ENCODE assay signal across 7 cellular contexts in genomic region chr21:43108177-43108576, GRCh38. TPM values are rescaled to one million over a fixed set of nuclear protein-coding genes. Genes with fewer than 3 reads are reported as not detected.
DNase-seq lines count a peak whose midpoint lies in the region; ATAC-seq, FAIRE-seq and TF ChIP-seq lines count a peak whose summit lies in the region.
"Not testable (repeated sequence)": the region's sequence is repeated elsewhere in the genome, so short reads cannot be mapped to it uniquely, and the experiment has no call there.

No MANE protein-coding gene starts in this region.

- not testable (repeated sequence) for TF ChIP-seq EP300 in K562 (IDR thresholded peaks at IDR 0.05; ENCODE audit: low read length); HepG2 (IDR thresholded peaks at IDR 0.05; ENCODE audit: low read depth in 2 of 2, low read length in 2 of 2); HepG2 (CRISPR knock-in tag; IDR thresholded peaks at IDR 0.05; ENCODE audit: borderline replicate concordance)

- H3K9me3 Mint-ChIP-seq in activated T-cell treated with anti-CD3 and anti-CD28 coated beads, Interleukin-2, amount 50 U/mL, for 72 hours, result not testable (repeated sequence)

- H3K9me1 ChIP-seq in K562 (ENCODE audit: control insufficient read depth, insufficient read depth, low read length), result not testable (repeated sequence)

- not testable (repeated sequence) for H2AFZ ChIP-seq in DND-41 (ENCODE audit: low read depth, low read length); K562 (ENCODE audit: low read depth, low read length); HepG2 (ENCODE audit: low read length)

- TF ChIP-seq RAD21 in K562 (CRISPR knock-in tag; conservative IDR thresholded peaks at IDR 0.05 in 1 of 2, IDR thresholded peaks at IDR 0.05 in 1 of 2); HepG2 (CRISPR knock-in tag; IDR thresholded peaks at IDR 0.05): not testable (repeated sequence)

- DNase-seq in DND-41; RWPE2 (ENCODE audit: low spot score); activated T-cell treated with anti-CD3 and anti-CD28 coated beads, Interleukin-2, amount 50 U/mL, for 72 hours; K562 (ENCODE audit: extremely low read depth in 1 of 4, low spot score in 3 of 4); left ventricle myocardium superior; HepG2 (ENCODE audit: low spot score): not testable (repeated sequence)

- H3K27ac ChIP-seq in DND-41 (ENCODE audit: low read length); RWPE2 (ENCODE audit: poor library complexity, severe bottlenecking); K562 (ENCODE audit: extremely low read depth, low read depth, low read length); HepG2 (ENCODE audit: extremely low read length, insufficient read depth, low read length): not testable (repeated sequence)

- H3K36me3 ChIP-seq in DND-41 (ENCODE audit: insufficient read depth, low read length); RWPE2 (ENCODE audit: low read depth); K562 (ENCODE audit: control insufficient read depth, insufficient read depth, low read length); HepG2 (replicated peaks in 1 of 2; ENCODE audit: control insufficient read depth in 1 of 2, insufficient read depth in 2 of 2, low read length in 2 of 2): not testable (repeated sequence)

- intact Hi-C loops in K562 (cut with micrococcal nuclease); left ventricle myocardium superior (cut with micrococcal nuclease); HepG2 (cut with micrococcal nuclease; ENCODE audit: unreplicated experiment): not testable (repeated sequence)

- H3K36me3 Mint-ChIP-seq in activated T-cell treated with anti-CD3 and anti-CD28 coated beads, Interleukin-2, amount 50 U/mL, for 72 hours (ENCODE audit: insufficient read depth in 2 of 2), result not testable (repeated sequence)

- not testable (repeated sequence) for H3K27me3 Mint-ChIP-seq in activated T-cell treated with anti-CD3 and anti-CD28 coated beads, Interleukin-2, amount 50 U/mL, for 72 hours (ENCODE audit: low read depth)

- POLR2A ChIA-PET in K562 (lab: Yijun Ruan, JAX); HepG2 (lab: Yijun Ruan, JAX): not testable (repeated sequence)

- H3K4me3 ChIP-seq in DND-41 (ENCODE audit: low read depth in 1 of 2, low read length in 2 of 2); RWPE2 (ENCODE audit: severe bottlenecking); K562; HepG2 (replicated peaks in 1 of 3; ENCODE audit: insufficient read depth in 1 of 3, low read depth in 2 of 3, low read length in 3 of 3): not testable (repeated sequence)

- not testable (repeated sequence) for H3K27ac Mint-ChIP-seq in activated T-cell treated with anti-CD3 and anti-CD28 coated beads, Interleukin-2, amount 50 U/mL, for 72 hours

- H3K27me3 ChIP-seq in DND-41 (ENCODE audit: insufficient read depth, low read length, poor library complexity); RWPE2 (ENCODE audit: insufficient read depth, poor library complexity, severe bottlenecking); K562 (ENCODE audit: control insufficient read depth in 2 of 2, insufficient read depth in 2 of 2, low read length in 2 of 2); HepG2 (ENCODE audit: control insufficient read depth in 1 of 2, insufficient read depth in 2 of 2, low read length in 2 of 2): not testable (repeated sequence)

- H3K9ac ChIP-seq in DND-41 (ENCODE audit: low read depth, low read length); K562 (ENCODE audit: insufficient read depth in 1 of 2, low read depth in 2 of 2, low read length in 2 of 2); HepG2 (ENCODE audit: insufficient read depth, low read depth, low read length): not testable (repeated sequence)

- H4K20me1 ChIP-seq in DND-41 (ENCODE audit: insufficient read depth, low read length); K562 (replicated peaks; ENCODE audit: control insufficient read depth, insufficient read depth, low read length); HepG2 (ENCODE audit: insufficient read depth, low read length): not testable (repeated sequence)

- in situ Hi-C loops in K562 (cut with MboI), result loop anchor here (25.0 kb wide), 1 partner anchor 196 kb away; no protein-coding TSS in a partner anchor
- in situ Hi-C loops in HepG2 (cut with HindIII; ENCODE audit: extremely low pct_ligation_motif_present, low pct_unique_long_range_greater_than_20kb), result not testable (repeated sequence)

- H3K79me2 ChIP-seq in DND-41 (ENCODE audit: insufficient read depth, low read length); K562 (ENCODE audit: control insufficient read depth, insufficient read depth, low read length); HepG2 (ENCODE audit: insufficient read depth, low read length): not testable (repeated sequence)

- H3K4me1 Mint-ChIP-seq in activated T-cell treated with anti-CD3 and anti-CD28 coated beads, Interleukin-2, amount 50 U/mL, for 72 hours (ENCODE audit: low read depth), result not testable (repeated sequence)

- TSS peak; percentile 81 for BruUV-seq in K562 (replicated peaks; lab: Mats Ljungman, UMichigan)
- not testable (repeated sequence) for BruUV-seq in HepG2 (replicated peaks; lab: Mats Ljungman, UMichigan)

- not testable (repeated sequence) for TF ChIP-seq CTCF in DND-41 (IDR thresholded peaks at IDR 0.05; ENCODE audit: borderline replicate concordance, extremely low read depth, low read length, poor library complexity, severe bottlenecking); RWPE2 (IDR thresholded peaks at IDR 0.05; ENCODE audit: poor library complexity, severe bottlenecking); K562 (IDR thresholded peaks at IDR 0.05 in 2 of 3, conservative IDR thresholded peaks at IDR 0.05 in 1 of 3; ENCODE audit: insufficient read depth in 2 of 3, low read depth in 1 of 3, low read length in 3 of 3); HepG2 (CRISPR knock-in tag; IDR thresholded peaks at IDR 0.05)

- not testable (repeated sequence) for H3K4me1 ChIP-seq in DND-41 (ENCODE audit: insufficient read depth, low read length); RWPE2 (ENCODE audit: insufficient read depth, poor library complexity, severe bottlenecking); K562 (replicated peaks in 1 of 2; ENCODE audit: control insufficient read depth in 2 of 2, insufficient read depth in 2 of 2, low read length in 2 of 2); HepG2 (ENCODE audit: insufficient read depth, low read length)

- CTCF ChIA-PET in K562 (lab: Yijun Ruan, JAX; ENCODE audit: low intra/inter-chr PET ratio); HepG2 (lab: Yijun Ruan, JAX; ENCODE audit: low intra/inter-chr PET ratio, low total read pairs): not testable (repeated sequence)

- not testable (repeated sequence) for H3K4me2 ChIP-seq in DND-41 (ENCODE audit: insufficient read depth, low read length); K562 (ENCODE audit: insufficient read depth, low read length); HepG2 (ENCODE audit: low read depth, low read length)

- not testable (repeated sequence) for H3K4me3 Mint-ChIP-seq in activated T-cell treated with anti-CD3 and anti-CD28 coated beads, Interleukin-2, amount 50 U/mL, for 72 hours

- not testable (repeated sequence) for TF ChIP-seq POLR2A in K562 (conservative IDR thresholded peaks at IDR 0.05); HepG2 (IDR thresholded peaks at IDR 0.05; ENCODE audit: insufficient read depth in 1 of 2, low read depth in 2 of 2, low read length in 2 of 2)

- peak; percentile 5; the same call in 1 of the 3 replicates for ATAC-seq in DND-41 (ENCODE audit: insufficient read depth, low read depth)
- ATAC-seq in HG03439 (IDR thresholded peaks at IDR 0.05; ENCODE audit: unreplicated experiment), result peak; percentile 12
- peak; percentile 17; the same call in 1 of the 3 replicates for ATAC-seq in RWPE2 (ENCODE audit: low read depth)
- peak; percentile 14 to 22 for ATAC-seq in activated T-cell treated with anti-CD3 and anti-CD28 coated beads, Interleukin-2, amount 50 U/mL, for 72 hours (replicated peaks in 1 of 2)
- peak; percentile 70 for ATAC-seq in K562
- peak; percentile 24 for ATAC-seq in left ventricle myocardium superior
- peak; percentile 91 for ATAC-seq in HepG2

- FAIRE-seq in K562 (lab: Jason Lieb, UNC), result not testable (repeated sequence)
- FAIRE-seq in HepG2 (lab: Jason Lieb, UNC), result peak; percentile 39

- WGBS in K562 (ENCODE audit: insufficient coverage, low coverage, missing lambda C conversion rate), result no CpG with 5 or more reads among the region's 17 CpGs
- WGBS in HepG2 (ENCODE audit: low lambda C conversion rate), result no CpG with 5 or more reads among the region's 17 CpGs

- not testable (repeated sequence) for H3K9me3 ChIP-seq in DND-41 (ENCODE audit: insufficient read depth, low read length, severe bottlenecking); RWPE2 (ENCODE audit: severe bottlenecking); K562 (replicated peaks; ENCODE audit: control insufficient read depth, insufficient read depth, low read depth, low read length); HepG2 (ENCODE audit: low read length)

RNA-seq across cellular contexts. Expression of gene U2AF1, which starts 0.8 kb away (rescaled TPM):
- total RNA-seq in activated T-cell treated with anti-CD3 and anti-CD28 coated beads, Interleukin-2, amount 50 U/mL, for 72 hours, result 10 to 100 TPM; 36.7 to 73.4 TPM
- 93.3 and 227 TPM in 2 replicates for total RNA-seq in K562 (2011; cell fraction: chromatin; rRNA removed; ENCODE audit: low replicate concordance)
- total RNA-seq in K562 (2011; cell fraction: nucleolus; rRNA removed), result 57.0 and 64.3 TPM in 2 replicates
- total RNA-seq in K562 (2011; cell fraction: nucleoplasm; rRNA removed), result 127 and 246 TPM in 2 replicates
- total RNA-seq in K562 (2014; rRNA removed), result 60.1 and 95.6 TPM in 2 replicates
- 36.3 and 47.7 TPM in 2 replicates for total RNA-seq in K562 (2014; rRNA removed; fragmentation: Illumina TruSeq; extraction: Trizol)
- 43.9 and 44.9 TPM in 2 replicates for total RNA-seq in K562 (2015; rRNA removed; fragmentation: Illumina TruSeq; extraction: Trizol)
- 27.2 and 29.6 TPM in 2 replicates for total RNA-seq in K562 (2021)
- 27.5 and 30.9 TPM in 2 replicates for polyA plus RNA-seq in K562 (2011; rRNA removed)
- polyA plus RNA-seq in K562 (2011; cell fraction: cytosol; rRNA removed), result 68.1 and 141 TPM in 2 replicates
- polyA plus RNA-seq in K562 (2011; cell fraction: nucleus; rRNA removed), result 91.0 and 91.7 TPM in 2 replicates
- polyA plus RNA-seq in K562 (2012), result 114 and 185 TPM in 2 replicates
- 194 and 205 TPM in 2 replicates for polyA plus RNA-seq in K562 (2014; fragmentation: Illumina TruSeq; extraction: Trizol)
- 10 to 100 TPM; 87.0 to 88.1 TPM for polyA plus RNA-seq in K562 (2014; fragmentation: Nextera tagmentation; extraction: Ambion mirVana)
- 173 and 213 TPM in 2 replicates for polyA plus RNA-seq in K562 (2014; rRNA removed)
- polyA minus RNA-seq in K562 (2011; rRNA and poly(A)+ RNA removed), result 57.0 and 63.3 TPM in 2 replicates
- 7.6 and 12.4 TPM in 2 replicates for polyA minus RNA-seq in K562 (2011; cell fraction: cytosol; rRNA and poly(A)+ RNA removed)
- polyA minus RNA-seq in K562 (2011; cell fraction: nucleus; rRNA and poly(A)+ RNA removed), result 51.2 and 97.9 TPM in 2 replicates
- total RNA-seq in left ventricle myocardium superior, result 15.8 TPM
- 21.2 and 28.6 TPM in 2 replicates for total RNA-seq in HepG2 (2016; rRNA removed; fragmentation: Illumina TruSeq; extraction: Trizol)
- total RNA-seq in HepG2 (2016; cell fraction: cytosol; rRNA removed; fragmentation: Illumina TruSeq; extraction: Trizol; ENCODE audit: low read depth), result 7.4 and 10.8 TPM in 2 replicates
- 15.8 and 25.5 TPM in 2 replicates for total RNA-seq in HepG2 (2016; cell fraction: insoluble cytoplasmic fraction; rRNA removed; fragmentation: Illumina TruSeq; extraction: Trizol)
- total RNA-seq in HepG2 (2016; cell fraction: membrane; rRNA removed; fragmentation: Illumina TruSeq; extraction: Trizol), result 10.4 and 13.6 TPM in 2 replicates
- total RNA-seq in HepG2 (2016; cell fraction: nucleus; rRNA removed; fragmentation: Illumina TruSeq; extraction: Trizol), result 32.7 and 42.6 TPM in 2 replicates
- polyA plus RNA-seq in HepG2 (2011; rRNA removed), result 26.8 and 27.4 TPM in 2 replicates
- 38.0 and 44.6 TPM in 2 replicates for polyA plus RNA-seq in HepG2 (2011; cell fraction: cytosol; rRNA removed)
- polyA plus RNA-seq in HepG2 (2011; cell fraction: nucleus; rRNA removed), result 46.3 and 54.0 TPM in 2 replicates
- polyA plus RNA-seq in HepG2 (2012), result 11.6 and 48.1 TPM in 2 replicates
- 17.8 TPM in 2 replicates for polyA plus RNA-seq in HepG2 (2016; cell fraction: cytosol; fragmentation: Illumina TruSeq; extraction: Trizol; ENCODE audit: low read depth)
- polyA plus RNA-seq in HepG2 (2016; cell fraction: insoluble cytoplasmic fraction; fragmentation: Illumina TruSeq; extraction: Trizol; ENCODE audit: low read depth), result 210 and 242 TPM in 2 replicates
- 21.2 and 34.0 TPM in 2 replicates for polyA plus RNA-seq in HepG2 (2016; cell fraction: membrane; fragmentation: Illumina TruSeq; extraction: Trizol; ENCODE audit: low read depth)
- 92.4 and 139 TPM in 2 replicates for polyA plus RNA-seq in HepG2 (2016; cell fraction: nucleus; fragmentation: Illumina TruSeq; extraction: Trizol; ENCODE audit: insufficient read depth, low read depth)
- 17.9 and 41.1 TPM in 2 replicates for polyA minus RNA-seq in HepG2 (2011; rRNA and poly(A)+ RNA removed; ENCODE audit: low replicate concordance)
- polyA minus RNA-seq in HepG2 (2011; cell fraction: cytosol; rRNA and poly(A)+ RNA removed), result 8.5 and 9.2 TPM in 2 replicates
- 69.9 and 74.8 TPM in 2 replicates for polyA minus RNA-seq in HepG2 (2011; cell fraction: nucleus; rRNA and poly(A)+ RNA removed)

RNA-seq across cellular contexts. Expression of gene CBS, which starts 32.5 kb away (rescaled TPM):
- 100 to 1,000 TPM in 1 of 2 donors, 10 to 100 TPM in 1; 89.1 to 130 TPM for total RNA-seq in activated T-cell treated with anti-CD3 and anti-CD28 coated beads, Interleukin-2, amount 50 U/mL, for 72 hours
- 790 and 1,561 TPM in 2 replicates for total RNA-seq in K562 (2011; cell fraction: chromatin; rRNA removed; ENCODE audit: low replicate concordance)
- 789 and 809 TPM in 2 replicates for total RNA-seq in K562 (2011; cell fraction: nucleolus; rRNA removed)
- 557 and 648 TPM in 2 replicates for total RNA-seq in K562 (2011; cell fraction: nucleoplasm; rRNA removed)
- 248 and 305 TPM in 2 replicates for total RNA-seq in K562 (2014; rRNA removed)
- total RNA-seq in K562 (2014; rRNA removed; fragmentation: Illumina TruSeq; extraction: Trizol), result 61.3 and 76.2 TPM in 2 replicates
- 95.1 and 105 TPM in 2 replicates for total RNA-seq in K562 (2015; rRNA removed; fragmentation: Illumina TruSeq; extraction: Trizol)
- total RNA-seq in K562 (2021), result 364 and 419 TPM in 2 replicates
- 152 and 199 TPM in 2 replicates for polyA plus RNA-seq in K562 (2011; rRNA removed)
- 85.9 and 97.4 TPM in 2 replicates for polyA plus RNA-seq in K562 (2011; cell fraction: cytosol; rRNA removed)
- polyA plus RNA-seq in K562 (2011; cell fraction: nucleus; rRNA removed), result 1,179 and 1,399 TPM in 2 replicates
- polyA plus RNA-seq in K562 (2012), result 209 and 400 TPM in 2 replicates
- polyA plus RNA-seq in K562 (2014; fragmentation: Illumina TruSeq; extraction: Trizol), result 165 and 263 TPM in 2 replicates
- polyA plus RNA-seq in K562 (2014; fragmentation: Nextera tagmentation; extraction: Ambion mirVana), result 1 to 10 TPM; 4.6 to 9.0 TPM
- polyA plus RNA-seq in K562 (2014; rRNA removed), result 382 and 472 TPM in 2 replicates
- polyA minus RNA-seq in K562 (2011; rRNA and poly(A)+ RNA removed), result 69.7 and 88.6 TPM in 2 replicates
- 64.9 and 69.5 TPM in 2 replicates for polyA minus RNA-seq in K562 (2011; cell fraction: cytosol; rRNA and poly(A)+ RNA removed)
- polyA minus RNA-seq in K562 (2011; cell fraction: nucleus; rRNA and poly(A)+ RNA removed), result 257 and 271 TPM in 2 replicates
- total RNA-seq in left ventricle myocardium superior, result 4.8 TPM
- total RNA-seq in HepG2 (2016; rRNA removed; fragmentation: Illumina TruSeq; extraction: Trizol), result 43.5 and 64.7 TPM in 2 replicates
- 7.0 and 10.7 TPM in 2 replicates for total RNA-seq in HepG2 (2016; cell fraction: cytosol; rRNA removed; fragmentation: Illumina TruSeq; extraction: Trizol; ENCODE audit: low read depth)
- 39.6 and 65.0 TPM in 2 replicates for total RNA-seq in HepG2 (2016; cell fraction: insoluble cytoplasmic fraction; rRNA removed; fragmentation: Illumina TruSeq; extraction: Trizol)
- 15.5 and 17.5 TPM in 2 replicates for total RNA-seq in HepG2 (2016; cell fraction: membrane; rRNA removed; fragmentation: Illumina TruSeq; extraction: Trizol)
- total RNA-seq in HepG2 (2016; cell fraction: nucleus; rRNA removed; fragmentation: Illumina TruSeq; extraction: Trizol), result 64.6 and 69.7 TPM in 2 replicates
- 99.3 and 112 TPM in 2 replicates for polyA plus RNA-seq in HepG2 (2011; rRNA removed)
- 47.3 and 63.6 TPM in 2 replicates for polyA plus RNA-seq in HepG2 (2011; cell fraction: cytosol; rRNA removed)
- 558 and 796 TPM in 2 replicates for polyA plus RNA-seq in HepG2 (2011; cell fraction: nucleus; rRNA removed)
- polyA plus RNA-seq in HepG2 (2012), result 78.7 and 82.0 TPM in 2 replicates
- polyA plus RNA-seq in HepG2 (2016; cell fraction: cytosol; fragmentation: Illumina TruSeq; extraction: Trizol; ENCODE audit: low read depth), result 4.1 and 4.3 TPM in 2 replicates
- 40.3 and 46.4 TPM in 2 replicates for polyA plus RNA-seq in HepG2 (2016; cell fraction: insoluble cytoplasmic fraction; fragmentation: Illumina TruSeq; extraction: Trizol; ENCODE audit: low read depth)
- polyA plus RNA-seq in HepG2 (2016; cell fraction: membrane; fragmentation: Illumina TruSeq; extraction: Trizol; ENCODE audit: low read depth), result 10.8 and 11.8 TPM in 2 replicates
- polyA plus RNA-seq in HepG2 (2016; cell fraction: nucleus; fragmentation: Illumina TruSeq; extraction: Trizol; ENCODE audit: insufficient read depth, low read depth), result 186 and 192 TPM in 2 replicates
- polyA minus RNA-seq in HepG2 (2011; rRNA and poly(A)+ RNA removed; ENCODE audit: low replicate concordance), result 103 and 128 TPM in 2 replicates
- polyA minus RNA-seq in HepG2 (2011; cell fraction: cytosol; rRNA and poly(A)+ RNA removed), result 33.8 and 36.2 TPM in 2 replicates
- polyA minus RNA-seq in HepG2 (2011; cell fraction: nucleus; rRNA and poly(A)+ RNA removed), result 97.0 and 114 TPM in 2 replicates

Comparison
In these comparisons a context has a peak if more than half of its experiments do, and no peak if none do; other contexts are left out.
1. ATAC-seq: peak in every context shown above with its lines; median percentile 91 in HepG2; 70 in K562; 24 in left ventricle myocardium superior; 18 in activated T-cell treated with anti-CD3 and anti-CD28 coated beads, Interleukin-2, amount 50 U/mL, for 72 hours; 17 in RWPE2; 12 in HG03439; 5 in DND-41.